In genomic region chr1:30462826-30463425, GRCh38 we compare ENCODE assay signal across 22 cellular contexts.
"Had no signal": no experiment of that assay in that cellular context is flagged by ENCODE, and none has a peak within 500 bp of the region (broad histone marks: within the 10 kb centered on the region; RNA-seq: fewer than 3 reads in every experiment).

No MANE protein-coding gene starts in this region.

- ATAC-seq: heart left ventricle; mucosa of descending colon; naive thymus-derived CD8-positive, alpha-beta T cell; right cardiac atrium had no signal

- H3K4me3 Mint-ChIP-seq: naive thymus-derived CD8-positive, alpha-beta T cell; neural progenitor cell had no signal

- H3K27me3 ChIP-seq: neural progenitor cell, ovary had no signal

- H3K9me3 Mint-ChIP-seq: neural progenitor cell had no signal

- H3K36me3 ChIP-seq: heart left ventricle, neural progenitor cell, ovary, stomach had no signal

- H3K4me1 Mint-ChIP-seq: naive thymus-derived CD8-positive, alpha-beta T cell; neural progenitor cell had no signal

- H3K4me3 ChIP-seq: dorsolateral prefrontal cortex, heart left ventricle, mucosa of descending colon, neural progenitor cell, ovary, stomach had no signal

- DNase-seq: cortex of kidney; effector CD8-positive, alpha-beta T cell; foreskin melanocyte; heart left ventricle; hippocampal formation; kidney glomerular epithelial cell; mammary epithelial cell; mucosa of descending colon; nucleus accumbens; right cardiac atrium; stimulated activated CD4-positive, alpha-beta T cell treated with anti-CD3 and anti-CD28 coated beads, Interleukin-2, amount 100 ng/mL, for 24 hours; stimulated activated CD4-positive, alpha-beta T cell treated with anti-CD3 and anti-CD28 coated beads, Interleukin-4, amount 100 ng/mL, for 4 hours; stimulated activated naive CD4-positive, alpha-beta T cell; stomach; substantia nigra; trophoblast cell had no signal

- H3K4me1 ChIP-seq: heart left ventricle, neural progenitor cell, stomach had no signal

- H3K27ac ChIP-seq: dorsolateral prefrontal cortex, heart left ventricle, neural progenitor cell, ovary, stomach had no signal

- H3K9me3 ChIP-seq: mucosa of descending colon, ovary had no signal

- FAIRE-seq: urothelium cell line had no signal

- H3K36me3 Mint-ChIP-seq: neural progenitor cell had no signal

- H3K27ac Mint-ChIP-seq: neural progenitor cell, progenitor cell of endocrine pancreas had no signal
